In the genomic region with DNA sequence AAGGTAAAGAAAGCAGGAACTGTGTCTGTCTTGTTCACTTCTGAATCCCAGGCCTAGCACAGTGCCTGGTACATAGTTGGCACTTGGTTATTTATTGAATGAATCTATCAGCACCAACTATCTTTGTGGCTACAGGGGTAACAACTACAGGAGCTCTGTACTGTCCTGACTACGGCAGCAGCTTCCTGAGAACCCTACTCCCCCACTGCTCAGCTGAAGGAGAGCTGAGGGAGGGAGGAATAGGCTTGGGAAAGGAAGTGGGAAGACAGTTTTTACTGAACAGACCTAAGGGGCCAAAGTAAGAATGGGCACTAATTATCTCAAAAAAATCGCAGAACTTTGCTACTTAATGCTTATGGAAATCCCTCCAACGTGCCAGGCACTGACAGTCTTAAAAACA, we compare ENCODE assay signal across 30 cellular contexts.
"Had no signal": no experiment of that assay in that cellular context is flagged by ENCODE, and none has a peak within 500 bp of the region (broad histone marks: within the 10 kb centered on the region; RNA-seq: fewer than 3 reads in every experiment).

No MANE protein-coding gene starts in this region.

- H3K36me3 ChIP-seq: adrenal gland, esophagus muscularis mucosa, gastrocnemius medialis had no signal

- H3K9me3 Mint-ChIP-seq: effector memory CD8-positive, alpha-beta T cell had no signal

- H3K4me3 ChIP-seq: adrenal gland, body of pancreas, esophagus muscularis mucosa, gastrocnemius medialis had no signal

- H3K27ac Mint-ChIP-seq: activated CD4-positive, alpha-beta T cell treated with anti-CD3 and anti-CD28 coated beads, Interleukin-2, amount 10 ng/mL, durations not matched to agents 7 days and 5 days; activated CD8-positive, alpha-beta T cell treated with anti-CD3 and anti-CD28 coated beads for 36 hours; activated naive CD4-positive, alpha-beta T cell treated with anti-CD3 and anti-CD28 coated beads for 36 hours; activated naive CD8-positive, alpha-beta T cell treated with anti-CD3 and anti-CD28 coated beads for 36 hours; activated naive CD8-positive, alpha-beta T cell treated with anti-CD3 and anti-CD28 coated beads, Interleukin-2, amount 50 U/mL, for 24 hours; activated T-helper 1 cell treated with anti-CD3 and anti-CD28 coated beads, Interleukin-12 subunit alpha, Interleukin-12 subunit beta, Interleukin-2, Interleukin-4 antibody, amounts not matched to agents 30 ng/mL and 10 ng/mL and 1 ng/mL, durations not matched to agents 14 hours and 24 hours and 36 hours; activated T-helper 2 cell treated with anti-CD3 and anti-CD28 coated beads, Interferon-gamma antibody, Interleukin-2, Interleukin-4, amounts not matched to agents 10 μg/mL and 5 μg/mL and 100 μg/mL, durations not matched to agents 14 hours and 24 hours and 36 hours; effector memory CD8-positive, alpha-beta T cell had no signal

- H3K27ac ChIP-seq: adrenal gland, body of pancreas, esophagus muscularis mucosa, foreskin keratinocyte, gastrocnemius medialis had no signal

- ATAC-seq: activated CD8-positive, alpha-beta T cell treated with anti-CD3 and anti-CD28 coated beads for 36 hours; activated naive CD8-positive, alpha-beta T cell treated with anti-CD3 and anti-CD28 coated beads, Interleukin-2, amount 50 U/mL, for 24 hours; body of pancreas; effector memory CD8-positive, alpha-beta T cell; foreskin keratinocyte; gastrocnemius medialis had no signal

- H3K4me1 Mint-ChIP-seq: activated CD4-positive, alpha-beta T cell treated with anti-CD3 and anti-CD28 coated beads, Interleukin-2, amount 10 ng/mL, durations not matched to agents 7 days and 5 days; activated naive CD4-positive, alpha-beta T cell treated with anti-CD3 and anti-CD28 coated beads, Interleukin-2, amount 50 U/mL, for 24 hours had no signal

- DNase-seq: activated CD4-positive, alpha-beta T cell treated with anti-CD3 and anti-CD28 coated beads for 1 hour; activated CD4-positive, alpha-beta T cell treated with anti-CD3 and anti-CD28 coated beads for 4 hours; activated CD4-positive, alpha-beta T cell treated with anti-CD3 and anti-CD28 coated beads, Interleukin-2, amount 10 ng/mL, durations not matched to agents 7 days and 5 days; activated CD4-positive, alpha-beta T cell treated with anti-CD3 and anti-CD28 coated beads, Interleukin-2, amount 50 U/mL, for 4 hours; activated CD8-positive, alpha-beta memory T cell treated with anti-CD3 and anti-CD28 coated beads for 24 hours; activated CD8-positive, alpha-beta T cell treated with anti-CD3 and anti-CD28 coated beads for 36 hours; activated effector memory CD4-positive, alpha-beta T cell treated with anti-CD3 and anti-CD28 coated beads, Interleukin-2, amount 50 U/mL, for 16 hours; activated naive CD4-positive, alpha-beta T cell treated with anti-CD3 and anti-CD28 coated beads for 36 hours; activated naive CD8-positive, alpha-beta T cell treated with anti-CD3 and anti-CD28 coated beads for 36 hours; activated naive CD8-positive, alpha-beta T cell treated with anti-CD3 and anti-CD28 coated beads, Interleukin-2, amount 50 U/mL, for 24 hours; activated T-cell treated with anti-CD3 and anti-CD28 coated beads, Interleukin-2, amount 50 U/mL, for 1 hour; activated T-cell treated with anti-CD3 and anti-CD28 coated beads, Interleukin-2, amount 50 U/mL, for 48 hours; adrenal gland; amygdala; aorta; body of pancreas; caudate nucleus; cortex of kidney; dermis blood vessel endothelial cell; effector CD4-positive, alpha-beta T cell; effector memory CD8-positive, alpha-beta T cell; erythroblast; foreskin keratinocyte; gastrocnemius medialis; glutamatergic neuron; T-helper 2 cell had no signal

- H3K27me3 ChIP-seq: adrenal gland, body of pancreas, esophagus muscularis mucosa, foreskin keratinocyte, gastrocnemius medialis had no signal

- H3K36me3 Mint-ChIP-seq: activated naive CD4-positive, alpha-beta T cell treated with anti-CD3 and anti-CD28 coated beads, Interleukin-2, amount 50 U/mL, for 24 hours; activated naive CD8-positive, alpha-beta T cell treated with anti-CD3 and anti-CD28 coated beads for 36 hours had no signal

- H3K9me3 ChIP-seq: adrenal gland, body of pancreas, gastrocnemius medialis had no signal

- H3K4me1 ChIP-seq: adrenal gland, body of pancreas, esophagus muscularis mucosa, foreskin keratinocyte, gastrocnemius medialis had no signal

- H3K4me3 Mint-ChIP-seq: activated CD4-positive, alpha-beta T cell treated with anti-CD3 and anti-CD28 coated beads, Interleukin-2, amount 10 ng/mL, durations not matched to agents 7 days and 5 days; activated CD8-positive, alpha-beta T cell treated with anti-CD3 and anti-CD28 coated beads for 36 hours; activated naive CD4-positive, alpha-beta T cell treated with anti-CD3 and anti-CD28 coated beads for 36 hours; activated naive CD4-positive, alpha-beta T cell treated with anti-CD3 and anti-CD28 coated beads, Interleukin-2, amount 50 U/mL, for 24 hours; activated naive CD8-positive, alpha-beta T cell treated with anti-CD3 and anti-CD28 coated beads for 36 hours; activated naive CD8-positive, alpha-beta T cell treated with anti-CD3 and anti-CD28 coated beads, Interleukin-2, amount 50 U/mL, for 24 hours; activated T-helper 1 cell treated with anti-CD3 and anti-CD28 coated beads, Interleukin-12 subunit alpha, Interleukin-12 subunit beta, Interleukin-2, Interleukin-4 antibody, amounts not matched to agents 30 ng/mL and 10 ng/mL and 1 ng/mL, durations not matched to agents 14 hours and 24 hours and 36 hours; effector memory CD8-positive, alpha-beta T cell had no signal
